ENCODE assay signal across 16 cellular contexts in genomic region chr7:45003789-45004188, GRCh38. TPM values are rescaled to one million over a fixed set of nuclear protein-coding genes. Genes with fewer than 3 reads are reported as not detected.
"Had no signal": no experiment of that assay in that cellular context is flagged by ENCODE, and none has a peak within 500 bp of the region (broad histone marks: within the 10 kb centered on the region; RNA-seq: fewer than 3 reads in every experiment).

No MANE protein-coding gene starts in this region.

- H3K9me3 ChIP-seq: colonic mucosa, right atrium auricular region, upper lobe of left lung had no signal

- H3K27me3 Mint-ChIP-seq: activated naive CD8-positive, alpha-beta T cell treated with anti-CD3 and anti-CD28 coated beads, Interleukin-2, amount 10 ng/mL, durations not matched to agents 7 days and 5 days; naive B cell had no signal

- H3K4me1 ChIP-seq: colonic mucosa had no signal

- DNase-seq: activated CD4-positive, CD25-positive, alpha-beta regulatory T cell treated with anti-CD3 and anti-CD28 coated beads, Interleukin-2, amount 50 U/mL, for 72 hours; activated CD8-positive, alpha-beta memory T cell treated with anti-CD3 and anti-CD28 coated beads for 24 hours; activated effector memory CD4-positive, alpha-beta T cell treated with Interleukin-2 at 50 U/mL for 16 hours; activated naive CD8-positive, alpha-beta T cell treated with anti-CD3 and anti-CD28 coated beads, Interleukin-2, amount 10 ng/mL, durations not matched to agents 7 days and 5 days; activated T-cell treated with anti-CD3 and anti-CD28 coated beads for 4 hours; colonic mucosa; effector CD4-positive, alpha-beta T cell; foreskin melanocyte; head of caudate nucleus; naive B cell; upper lobe of left lung had no signal

- H3K36me3 ChIP-seq: colonic mucosa, right atrium auricular region had no signal

- H3K27ac Mint-ChIP-seq: activated naive CD8-positive, alpha-beta T cell treated with anti-CD3 and anti-CD28 coated beads, Interleukin-2, amount 10 ng/mL, durations not matched to agents 7 days and 5 days; stimulated activated effector memory CD8-positive, alpha-beta T cell treated with anti-CD3 and anti-CD28 coated beads, Interleukin-12 subunit alpha, Interleukin-12 subunit beta, amount 100 ng/mL, for 72 hours had no signal

- H3K27me3 ChIP-seq: cardiac muscle cell, colonic mucosa, right atrium auricular region, upper lobe of left lung had no signal

- ATAC-seq: stimulated activated effector memory CD8-positive, alpha-beta T cell treated with anti-CD3 and anti-CD28 coated beads, Interleukin-12 subunit alpha, Interleukin-12 subunit beta, amount 100 ng/mL, for 72 hours had no signal

- H3K4me3 Mint-ChIP-seq: activated naive CD8-positive, alpha-beta T cell treated with anti-CD3 and anti-CD28 coated beads, Interleukin-2, amount 10 ng/mL, durations not matched to agents 7 days and 5 days; stimulated activated effector memory CD8-positive, alpha-beta T cell treated with anti-CD3 and anti-CD28 coated beads, Interleukin-12 subunit alpha, Interleukin-12 subunit beta, amount 100 ng/mL, for 72 hours had no signal

- H3K9me3 Mint-ChIP-seq: activated naive CD8-positive, alpha-beta T cell treated with anti-CD3 and anti-CD28 coated beads, Interleukin-2, amount 10 ng/mL, durations not matched to agents 7 days and 5 days; naive B cell; stimulated activated effector memory CD8-positive, alpha-beta T cell treated with anti-CD3 and anti-CD28 coated beads, Interleukin-12 subunit alpha, Interleukin-12 subunit beta, amount 100 ng/mL, for 72 hours had no signal

- H3K4me3 ChIP-seq: cardiac muscle cell, colonic mucosa, right atrium auricular region, smooth muscle cell, upper lobe of left lung had no signal

- H3K27ac ChIP-seq: cardiac muscle cell, colonic mucosa, right atrium auricular region, upper lobe of left lung had no signal

RNA-seq across cellular contexts. Expression of gene MYO1G, which starts 25.0 kb away (rescaled TPM):
- polyA plus RNA-seq: endothelial cell of umbilical vein, smooth muscle cell had no signal
